In the genomic region with DNA sequence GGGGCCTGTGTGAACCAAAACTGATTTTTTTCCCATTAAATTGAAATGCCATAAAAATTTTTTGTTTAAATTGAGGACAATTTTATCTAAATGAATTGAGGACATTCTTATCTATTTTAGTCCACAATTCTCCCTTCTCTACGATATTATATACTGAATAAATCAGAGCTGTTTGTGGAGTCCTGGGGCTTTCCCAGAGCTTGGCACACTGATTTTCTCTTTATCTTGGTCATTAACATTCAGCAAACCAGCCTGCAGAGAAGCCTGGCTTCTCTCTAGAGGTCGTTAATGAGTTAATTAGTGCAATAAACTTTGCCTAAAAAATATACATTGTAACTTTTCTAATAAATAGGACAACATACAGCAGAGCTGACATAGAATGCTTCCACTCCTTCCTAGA, we compare ENCODE assay signal across 34 cellular contexts.
"Had no signal": no experiment of that assay in that cellular context is flagged by ENCODE, and none has a peak within 500 bp of the region (broad histone marks: within the 10 kb centered on the region; RNA-seq: fewer than 3 reads in every experiment).

No MANE protein-coding gene starts in this region.

- H3K27me3 Mint-ChIP-seq: activated B cell treated with CpG ODN at 0.5 μM for 24 hours; activated CD4-positive, alpha-beta memory T cell treated with anti-CD3 and anti-CD28 coated beads for 36 hours; activated CD4-positive, alpha-beta T cell treated with anti-CD3 and anti-CD28 coated beads, Interleukin-2, amount 10 ng/mL, durations not matched to agents 24 days and 14 days; activated CD8-positive, alpha-beta T cell treated with anti-CD3 and anti-CD28 coated beads for 36 hours; activated naive CD8-positive, alpha-beta T cell treated with anti-CD3 and anti-CD28 coated beads for 36 hours; activated T-helper 17 cell treated with anti-CD3 and anti-CD28 coated beads, Interleukin-2, amount 50 U/mL, for 72 hours had no signal

- H3K27ac ChIP-seq: adrenal gland, body of pancreas, brain microvascular endothelial cell, breast epithelium, VCaP had no signal

- H3K27me3 ChIP-seq: adrenal gland, body of pancreas, brain microvascular endothelial cell, breast epithelium had no signal

- H3K36me3 Mint-ChIP-seq: activated CD4-positive, alpha-beta memory T cell treated with anti-CD3 and anti-CD28 coated beads for 36 hours; activated naive CD8-positive, alpha-beta T cell treated with anti-CD3 and anti-CD28 coated beads for 36 hours had no signal

- H3K27ac Mint-ChIP-seq: activated B cell treated with CpG ODN at 0.5 μM for 24 hours; activated CD4-positive, alpha-beta memory T cell treated with anti-CD3 and anti-CD28 coated beads for 36 hours; activated CD4-positive, alpha-beta T cell treated with anti-CD3 and anti-CD28 coated beads, Interleukin-2, amount 10 ng/mL, durations not matched to agents 24 days and 14 days; activated CD8-positive, alpha-beta T cell treated with anti-CD3 and anti-CD28 coated beads for 36 hours; activated naive CD4-positive, alpha-beta T cell treated with anti-CD3 and anti-CD28 coated beads for 36 hours; activated naive CD4-positive, alpha-beta T cell treated with anti-CD3 and anti-CD28 coated beads, Interleukin-2, amount 50 U/mL, for 72 hours; activated naive CD8-positive, alpha-beta T cell treated with anti-CD3 and anti-CD28 coated beads for 36 hours; activated T-cell treated with anti-CD3 and anti-CD28 coated beads, Interleukin-2, amount 50 U/mL, for 72 hours; activated T-helper 1 cell treated with anti-CD3 and anti-CD28 coated beads, Interleukin-12 subunit alpha, Interleukin-12 subunit beta, Interleukin-2, Interleukin-4 antibody, amounts not matched to agents 30 ng/mL and 10 ng/mL and 1 ng/mL, durations not matched to agents 14 hours and 24 hours and 36 hours; activated T-helper 17 cell treated with anti-CD3 and anti-CD28 coated beads, Interleukin-2, amount 50 U/mL, for 72 hours; T-helper 1 cell treated with Interleukin-12 subunit alpha and Interleukin-12 subunit beta and Interleukin-4 antibody, amounts not matched to agents 30 μg/mL and 1 μg/mL, for 36 hours; T-helper 2 cell treated with Interferon-gamma antibody and Interleukin-4, amounts not matched to agents 5 μg/mL and 100 μg/mL, for 36 hours had no signal

- H3K9me3 ChIP-seq: adrenal gland, body of pancreas, breast epithelium had no signal

- H3K4me3 ChIP-seq: adrenal gland, body of pancreas, breast epithelium had no signal

- H3K4me1 Mint-ChIP-seq: activated B cell treated with CpG ODN at 0.5 μM for 24 hours; activated CD4-positive, alpha-beta T cell treated with anti-CD3 and anti-CD28 coated beads, Interleukin-2, amount 10 ng/mL, durations not matched to agents 24 days and 14 days; activated naive CD8-positive, alpha-beta T cell treated with anti-CD3 and anti-CD28 coated beads for 36 hours; activated T-helper 17 cell treated with anti-CD3 and anti-CD28 coated beads, Interleukin-2, amount 50 U/mL, for 72 hours had no signal

- H3K9me3 Mint-ChIP-seq: activated CD4-positive, alpha-beta T cell treated with anti-CD3 and anti-CD28 coated beads, Interleukin-2, amount 10 ng/mL, durations not matched to agents 24 days and 14 days had no signal

- H3K4me3 Mint-ChIP-seq: activated B cell treated with CpG ODN at 0.5 μM for 24 hours; activated CD4-positive, alpha-beta memory T cell treated with anti-CD3 and anti-CD28 coated beads for 36 hours; activated CD4-positive, alpha-beta T cell treated with anti-CD3 and anti-CD28 coated beads, Interleukin-2, amount 10 ng/mL, durations not matched to agents 24 days and 14 days; activated CD8-positive, alpha-beta T cell treated with anti-CD3 and anti-CD28 coated beads for 36 hours; activated naive CD4-positive, alpha-beta T cell treated with anti-CD3 and anti-CD28 coated beads for 36 hours; activated naive CD8-positive, alpha-beta T cell treated with anti-CD3 and anti-CD28 coated beads for 36 hours; activated T-cell treated with anti-CD3 and anti-CD28 coated beads, Interleukin-2, amount 50 U/mL, for 4 hours; activated T-cell treated with anti-CD3 and anti-CD28 coated beads, Interleukin-2, amount 50 U/mL, for 72 hours; activated T-helper 1 cell treated with anti-CD3 and anti-CD28 coated beads, Interleukin-12 subunit alpha, Interleukin-12 subunit beta, Interleukin-2, Interleukin-4 antibody, amounts not matched to agents 30 ng/mL and 10 ng/mL and 1 ng/mL, durations not matched to agents 14 hours and 24 hours and 36 hours; activated T-helper 17 cell treated with anti-CD3 and anti-CD28 coated beads, Interleukin-2, amount 50 U/mL, for 72 hours; T-helper 1 cell treated with Interleukin-12 subunit alpha and Interleukin-12 subunit beta and Interleukin-4 antibody, amounts not matched to agents 30 μg/mL and 1 μg/mL, for 36 hours; T-helper 2 cell treated with Interferon-gamma antibody and Interleukin-4, amounts not matched to agents 5 μg/mL and 100 μg/mL, for 36 hours had no signal

- H3K36me3 ChIP-seq: adrenal gland, brain microvascular endothelial cell, breast epithelium had no signal

- ATAC-seq: activated CD8-positive, alpha-beta T cell treated with anti-CD3 and anti-CD28 coated beads for 36 hours; activated naive CD4-positive, alpha-beta T cell treated with anti-CD3 and anti-CD28 coated beads, Interleukin-2, amount 50 U/mL, for 72 hours; activated T-cell treated with anti-CD3 and anti-CD28 coated beads, Interleukin-2, amount 50 U/mL, for 4 hours; activated T-cell treated with anti-CD3 and anti-CD28 coated beads, Interleukin-2, amount 50 U/mL, for 72 hours; activated T-helper 17 cell treated with anti-CD3 and anti-CD28 coated beads, Interleukin-2, amount 50 U/mL, for 72 hours; body of pancreas had no signal

- DNase-seq: activated B cell treated with CpG ODN at 0.5 μM for 24 hours; activated CD4-positive, alpha-beta memory T cell treated with anti-CD3 and anti-CD28 coated beads for 36 hours; activated CD4-positive, alpha-beta T cell treated with anti-CD3 and anti-CD28 coated beads for 4 hours; activated CD4-positive, alpha-beta T cell treated with anti-CD3 and anti-CD28 coated beads, Interleukin-2, amount 10 ng/mL, durations not matched to agents 24 days and 14 days; activated CD4-positive, alpha-beta T cell treated with anti-CD3 and anti-CD28 coated beads, Interleukin-2, amount 50 U/mL, for 1 hour; activated CD4-positive, alpha-beta T cell treated with anti-CD3 and anti-CD28 coated beads, Interleukin-2, amount 50 U/mL, for 4 hours; activated CD4-positive, CD25-positive, alpha-beta regulatory T cell treated with anti-CD3 and anti-CD28 coated beads, Interleukin-2, amount 50 U/mL, for 72 hours; activated CD8-positive, alpha-beta memory T cell treated with anti-CD3 and anti-CD28 coated beads, Interleukin-2, amount 50 U/mL, for 4 hours; activated CD8-positive, alpha-beta T cell treated with anti-CD3 and anti-CD28 coated beads for 36 hours; activated effector memory CD4-positive, alpha-beta T cell treated with anti-CD3 and anti-CD28 coated beads, Interleukin-2, amount 50 U/mL, for 16 hours; activated gamma-delta T cell treated with Interleukin-2 at 50 U/mL for 16 hours; activated naive CD4-positive, alpha-beta T cell; activated naive CD4-positive, alpha-beta T cell treated with anti-CD3 and anti-CD28 coated beads for 36 hours; activated naive CD4-positive, alpha-beta T cell treated with anti-CD3 and anti-CD28 coated beads, Interleukin-2, amount 50 U/mL, for 16 hours; activated naive CD8-positive, alpha-beta T cell treated with anti-CD3 and anti-CD28 coated beads for 36 hours; activated T-cell treated with anti-CD3 and anti-CD28 coated beads for 4 hours; activated T-cell treated with anti-CD3 and anti-CD28 coated beads, Interleukin-2, amount 50 U/mL, for 1 hour; activated T-cell treated with anti-CD3 and anti-CD28 coated beads, Interleukin-2, amount 50 U/mL, for 4 hours; activated T-cell treated with anti-CD3 and anti-CD28 coated beads, Interleukin-2, amount 50 U/mL, for 72 hours; adrenal gland; amniotic stem cell; aorta; body of pancreas; brain microvascular endothelial cell; central memory CD4-positive, alpha-beta T cell; T-helper 2 cell; T-helper 9 cell had no signal

- H3K4me1 ChIP-seq: adrenal gland, body of pancreas, breast epithelium had no signal
